In the genomic region with DNA sequence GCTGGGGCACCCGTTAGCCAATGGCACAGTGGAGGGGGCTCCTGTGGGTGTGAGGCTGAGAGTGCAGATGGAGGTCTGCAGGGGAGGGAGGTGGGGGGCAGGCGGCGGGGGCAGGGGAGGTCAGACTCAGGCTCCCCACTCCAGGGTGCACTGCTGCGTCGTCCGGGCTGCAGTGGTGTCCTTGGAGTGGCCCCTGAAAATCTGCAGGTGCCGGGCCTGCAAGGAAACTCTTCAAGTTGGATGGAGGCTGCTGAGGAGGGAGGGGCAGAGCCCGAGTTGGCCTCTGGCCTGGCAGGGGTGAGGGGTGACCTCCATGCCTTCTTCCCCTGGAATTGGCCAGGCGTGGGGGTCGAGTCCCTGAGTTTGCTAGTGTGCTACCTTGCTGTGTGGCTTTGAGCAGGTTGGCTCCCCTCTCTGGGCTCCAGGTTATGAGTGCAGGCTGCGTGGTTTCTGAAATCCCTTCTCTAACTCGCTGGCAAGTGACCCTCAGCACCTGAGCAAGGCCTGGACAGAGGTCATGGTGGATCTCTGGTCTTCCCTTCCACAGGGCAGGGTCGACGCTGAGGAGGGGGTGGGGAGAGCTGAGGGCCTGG, we compare ENCODE assay signal across 2 cellular contexts.
A peak's percentile ranks its signal among the peaks of the same experiment; 100 is the strongest.
TF ChIP-seq lines count a peak whose summit lies in the region.

No MANE protein-coding gene starts in this region.

TF ChIP-seq in HEK293, 187 proteins besides CTCF, POLR2A, EP300 and RAD21:
- no peak for TF ChIP-seq ZNF777 (tag by site-specific recombination; IDR thresholded peaks at IDR 0.05; ENCODE audit: borderline replicate concordance)
- TF ChIP-seq ZNF768 (tag by site-specific recombination; IDR thresholded peaks at IDR 0.05) = 0 out of 2 replicates have a peak, but pooled peaks have one; percentile 55

TF ChIP-seq in K562, 482 proteins besides CTCF, POLR2A, EP300 and RAD21:
- TF ChIP-seq ZNF23 (CRISPR knock-in tag; IDR thresholded peaks at IDR 0.05) (no peak), ZNF197 (CRISPR knock-in tag; IDR thresholded peaks at IDR 0.05; ENCODE audit: low read depth) (no peak), ZNF253 (CRISPR knock-in tag; conservative IDR thresholded peaks at IDR 0.05) (no peak), ZNF324 (CRISPR knock-in tag; IDR thresholded peaks at IDR 0.05) (no peak), ZNF57 (CRISPR knock-in tag; IDR thresholded peaks at IDR 0.05) (no peak), ZFP36 (IDR thresholded peaks at IDR 0.05; ENCODE audit: low read depth, low read length, partially characterized antibody) (peak; percentile 50)
- TF ChIP-seq, protein P1, sequence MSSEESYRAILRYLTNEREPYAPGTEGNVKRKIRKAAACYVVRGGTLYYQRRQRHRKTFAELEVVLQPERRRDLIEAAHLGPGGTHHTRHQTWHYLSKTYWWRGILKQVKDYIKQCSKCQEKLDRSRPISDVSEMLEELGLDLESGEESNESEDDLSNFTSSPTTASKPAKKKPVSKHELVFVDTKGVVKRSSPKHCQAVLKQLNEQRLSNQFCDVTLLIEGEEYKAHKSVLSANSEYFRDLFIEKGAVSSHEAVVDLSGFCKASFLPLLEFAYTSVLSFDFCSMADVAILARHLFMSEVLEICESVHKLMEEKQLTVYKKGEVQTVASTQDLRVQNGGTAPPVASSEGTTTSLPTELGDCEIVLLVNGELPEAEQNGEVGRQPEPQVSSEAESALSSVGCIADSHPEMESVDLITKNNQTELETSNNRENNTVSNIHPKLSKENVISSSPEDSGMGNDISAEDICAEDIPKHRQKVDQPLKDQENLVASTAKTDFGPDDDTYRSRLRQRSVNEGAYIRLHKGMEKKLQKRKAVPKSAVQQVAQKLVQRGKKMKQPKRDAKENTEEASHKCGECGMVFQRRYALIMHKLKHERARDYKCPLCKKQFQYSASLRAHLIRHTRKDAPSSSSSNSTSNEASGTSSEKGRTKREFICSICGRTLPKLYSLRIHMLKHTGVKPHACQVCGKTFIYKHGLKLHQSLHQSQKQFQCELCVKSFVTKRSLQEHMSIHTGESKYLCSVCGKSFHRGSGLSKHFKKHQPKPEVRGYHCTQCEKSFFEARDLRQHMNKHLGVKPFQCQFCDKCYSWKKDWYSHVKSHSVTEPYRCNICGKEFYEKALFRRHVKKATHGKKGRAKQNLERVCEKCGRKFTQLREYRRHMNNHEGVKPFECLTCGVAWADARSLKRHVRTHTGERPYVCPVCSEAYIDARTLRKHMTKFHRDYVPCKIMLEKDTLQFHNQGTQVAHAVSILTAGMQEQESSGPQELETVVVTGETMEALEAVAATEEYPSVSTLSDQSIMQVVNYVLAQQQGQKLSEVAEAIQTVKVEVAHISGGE (CRISPR knock-in tag; IDR thresholded peaks at IDR 0.05) = no peak
- TF ChIP-seq, protein P2, sequence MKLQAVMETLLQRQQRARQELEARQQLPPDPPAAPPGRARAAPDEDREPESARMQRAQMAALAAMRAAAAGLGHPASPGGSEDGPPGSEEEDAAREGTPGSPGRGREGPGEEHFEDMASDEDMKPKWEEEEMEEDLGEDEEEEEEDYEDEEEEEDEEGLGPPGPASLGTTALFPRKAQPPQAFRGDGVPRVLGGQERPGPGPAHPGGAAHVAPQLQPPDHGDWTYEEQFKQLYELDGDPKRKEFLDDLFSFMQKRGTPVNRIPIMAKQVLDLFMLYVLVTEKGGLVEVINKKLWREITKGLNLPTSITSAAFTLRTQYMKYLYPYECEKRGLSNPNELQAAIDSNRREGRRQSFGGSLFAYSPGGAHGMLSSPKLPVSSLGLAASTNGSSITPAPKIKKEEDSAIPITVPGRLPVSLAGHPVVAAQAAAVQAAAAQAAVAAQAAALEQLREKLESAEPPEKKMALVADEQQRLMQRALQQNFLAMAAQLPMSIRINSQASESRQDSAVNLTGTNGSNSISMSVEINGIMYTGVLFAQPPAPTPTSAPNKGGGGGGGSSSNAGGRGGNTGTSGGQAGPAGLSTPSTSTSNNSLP (IDR thresholded peaks at IDR 0.05; ENCODE audit: borderline replicate concordance, low read depth, low read length) = no peak
